ENCODE assay signal across 31 cellular contexts in genomic region chr5:147819371-147819770, GRCh38. TPM values are rescaled to one million over a fixed set of nuclear protein-coding genes. Genes with fewer than 3 reads are reported as not detected.
"Had no signal": no experiment of that assay in that cellular context is flagged by ENCODE, and none has a peak within 500 bp of the region (broad histone marks: within the 10 kb centered on the region; RNA-seq: fewer than 3 reads in every experiment).

No MANE protein-coding gene starts in this region.

- H3K4me1 ChIP-seq: colonic mucosa, esophagus squamous epithelium, lower lobe of right lung, psoas muscle, testis, upper lobe of right lung, uterus had no signal

- H3K27me3 ChIP-seq: colonic mucosa, sigmoid colon, testis, tibial nerve, upper lobe of right lung, uterus had no signal

- H3K4me1 Mint-ChIP-seq: naive thymus-derived CD8-positive, alpha-beta T cell; stimulated activated memory B cell treated with anti-CD40 and anti-IgM and Interleukin-4, amounts not matched to agents 10 μg/mL and 1 μg/mL and 100 μg/mL, for 72 hours had no signal

- H3K9me3 Mint-ChIP-seq: dendritic cell treated with granulocyte-macrophage colony-stimulating factor and Interleukin-4, amounts not matched to agents 40 ng/mL and 50 ng/mL, for 4 days; naive thymus-derived CD8-positive, alpha-beta T cell had no signal

- H3K4me3 ChIP-seq: colonic mucosa, esophagus squamous epithelium, lower lobe of right lung, psoas muscle, sigmoid colon, testis, tibial nerve, upper lobe of right lung, uterus had no signal

- H3K36me3 Mint-ChIP-seq: naive thymus-derived CD8-positive, alpha-beta T cell; stimulated activated memory B cell treated with anti-CD40 and anti-IgM and Interleukin-4, amounts not matched to agents 10 μg/mL and 1 μg/mL and 100 μg/mL, for 72 hours had no signal

- H3K36me3 ChIP-seq: colonic mucosa, esophagus squamous epithelium, lower lobe of right lung, sigmoid colon, tibial nerve, upper lobe of right lung, uterus had no signal

- H3K27me3 Mint-ChIP-seq: dendritic cell treated with granulocyte-macrophage colony-stimulating factor and Interleukin-4, amounts not matched to agents 40 ng/mL and 50 ng/mL, for 4 days had no signal

- DNase-seq: colonic mucosa; effector memory CD4-positive, alpha-beta T cell; erythroblast; esophagus squamous epithelium; head of caudate nucleus; left ventricle myocardium superior; lower lobe of right lung; naive thymus-derived CD8-positive, alpha-beta T cell; nephron progenitor cell; nucleus accumbens; psoas muscle; right cardiac atrium; sigmoid colon; stimulated activated CD4-positive, alpha-beta T cell treated with anti-CD3 and anti-CD28 coated beads, Interleukin-4, amount 100 ng/mL, for 4 hours; stimulated activated naive CD8-positive, alpha-beta T cell treated with anti-CD3 and anti-CD28 coated beads, Interleukin-15, Interleukin-2, amounts not matched to agents 100 U/mL and 50 U/mL, for 24 hours; substantia nigra; testis; upper lobe of right lung; uterus had no signal

- H3K4me3 Mint-ChIP-seq: dendritic cell treated with granulocyte-macrophage colony-stimulating factor and Interleukin-4, amounts not matched to agents 40 ng/mL and 50 ng/mL, for 4 days; naive thymus-derived CD8-positive, alpha-beta T cell; nephron progenitor cell; stimulated activated memory B cell treated with anti-CD40 and anti-IgM and Interleukin-4, amounts not matched to agents 10 μg/mL and 1 μg/mL and 100 μg/mL, for 72 hours had no signal

- H3K27ac Mint-ChIP-seq: dendritic cell treated with granulocyte-macrophage colony-stimulating factor and Interleukin-4, amounts not matched to agents 40 ng/mL and 50 ng/mL, for 4 days; naive thymus-derived CD8-positive, alpha-beta T cell; nephron progenitor cell; stimulated activated memory B cell treated with anti-CD40 and anti-IgM and Interleukin-4, amounts not matched to agents 10 μg/mL and 1 μg/mL and 100 μg/mL, for 72 hours had no signal

- H3K9me3 ChIP-seq: colonic mucosa, esophagus squamous epithelium, lower lobe of right lung, psoas muscle, sigmoid colon, testis, tibial nerve, upper lobe of right lung, uterus had no signal

RNA-seq across cellular contexts. Expression of gene SPINK1, which starts 12.1 kb away (rescaled TPM):
- total RNA-seq: endothelial cell of umbilical vein; esophagus squamous epithelium; frontal cortex; glomerular endothelial cell; left ventricle myocardium superior; lower lobe of right lung; myocyte; naive thymus-derived CD8-positive, alpha-beta T cell; osteocyte; skeletal muscle tissue; testis; upper lobe of right lung; uterus had no signal
- polyA plus RNA-seq: endothelial cell of umbilical vein; naive thymus-derived CD8-positive, alpha-beta T cell had no signal

RNA-seq across cellular contexts. Expression of gene JAKMIP2, which starts 36.8 kb away (rescaled TPM):
- total RNA-seq: endothelial cell of umbilical vein, myocyte, renal cortical epithelial cell had no signal
- polyA plus RNA-seq: endothelial cell of umbilical vein, keratinocyte had no signal

RNA-seq across cellular contexts. Expression of gene SCGB3A2, which starts 59.1 kb away (rescaled TPM):
- total RNA-seq: endothelial cell of umbilical vein; esophagus squamous epithelium; frontal cortex; glomerular endothelial cell; left ventricle myocardium superior; mesenteric fat pad; myocyte; naive thymus-derived CD8-positive, alpha-beta T cell; osteocyte; psoas muscle; renal cortical epithelial cell; sigmoid colon; skeletal muscle tissue; testis; tibial nerve; uterus had no signal
- polyA plus RNA-seq: endothelial cell of umbilical vein; keratinocyte; naive thymus-derived CD8-positive, alpha-beta T cell had no signal
